ENCODE assay signal across 27 cellular contexts in genomic region chr18:36155960-36156757, GRCh38. TPM values are rescaled to one million over a fixed set of nuclear protein-coding genes. Genes with fewer than 3 reads are reported as not detected.
DNase-seq lines count a peak whose midpoint lies in the region; ATAC-seq and TF ChIP-seq lines count a peak whose summit lies in the region.
"Had no signal": no experiment of that assay in that cellular context is flagged by ENCODE, and none has a peak within 500 bp of the region (broad histone marks: within the 10 kb centered on the region; RNA-seq: fewer than 3 reads in every experiment).

No MANE protein-coding gene starts in this region.

- no peak for TF ChIP-seq EP300 in ovary (IDR thresholded peaks at IDR 0.05)

- no peaks in the 10 kb centered on the region for H3K9me3 ChIP-seq in ovary
- H3K9me3 ChIP-seq: BLaER1, lower lobe of right lung, mucosa of descending colon, transverse colon had no signal

- no peak overlapping the region for H2AFZ ChIP-seq in ACC112 (ENCODE audit: low read length, unreplicated experiment)
- H2AFZ ChIP-seq: parathyroid adenoma had no signal

- peak overlapping the region; percentile 66 for H3K4me3 Mint-ChIP-seq in HFFc6
- no peak overlapping the region for H3K4me3 Mint-ChIP-seq in dendritic cell treated with granulocyte-macrophage colony-stimulating factor and Interleukin-4, amounts not matched to agents 40 ng/mL and 50 ng/mL, for 4 days
- H3K4me3 Mint-ChIP-seq: activated CD8-positive, alpha-beta memory T cell treated with anti-CD3 and anti-CD28 coated beads, Interleukin-2, amount 10 ng/mL, durations not matched to agents 7 days and 5 days; activated naive CD8-positive, alpha-beta T cell; nephron; WTC11 had no signal

- no peaks in the 10 kb centered on the region for H3K9me3 Mint-ChIP-seq in HFFc6
- no peaks in the 10 kb centered on the region for H3K9me3 Mint-ChIP-seq in dendritic cell treated with granulocyte-macrophage colony-stimulating factor and Interleukin-4, amounts not matched to agents 40 ng/mL and 50 ng/mL, for 4 days
- H3K9me3 Mint-ChIP-seq: activated T-helper 2 cell treated with anti-CD3 and anti-CD28 coated beads, Interferon-gamma antibody, Interleukin-2, Interleukin-4, amounts not matched to agents 10 μg/mL and 5 μg/mL and 100 μg/mL, durations not matched to agents 14 hours and 24 hours and 36 hours; nephron; WTC11 had no signal

- 93 to 94% (median 93%) methylated on average over 7 of the region's 7 CpGs for WGBS in ovary, 3 donors

- peaks cover 78% of the 10 kb centered on the region for H3K4me1 Mint-ChIP-seq in HFFc6 (ENCODE audit: low read depth)
- H3K4me1 Mint-ChIP-seq in dendritic cell treated with granulocyte-macrophage colony-stimulating factor and Interleukin-4, amounts not matched to agents 40 ng/mL and 50 ng/mL, for 4 days (ENCODE audit: low read depth): peaks cover 32% of the 10 kb centered on the region
- H3K4me1 Mint-ChIP-seq: WTC11 had no signal

- no peak for TF ChIP-seq CTCF in HFFc6 (IDR thresholded peaks at IDR 0.05)
- TF ChIP-seq CTCF in ovary (IDR thresholded peaks at IDR 0.05): no peak

- no peaks in the 10 kb centered on the region for H3K27me3 ChIP-seq in ACC112 (ENCODE audit: insufficient read depth, low read length)
- no peaks in the 10 kb centered on the region for H3K27me3 ChIP-seq in ovary
- H3K27me3 ChIP-seq: BLaER1, transverse colon had no signal

- H3K4me3 ChIP-seq in ACC112 (ENCODE audit: low read depth, low read length) (no peak overlapping the region), ovary (no peak overlapping the region)
- H3K4me3 ChIP-seq: BLaER1, lower lobe of right lung, mucosa of descending colon, transverse colon had no signal

- intact Hi-C loops in dendritic cell treated with granulocyte-macrophage colony-stimulating factor and Interleukin-4, amounts not matched to agents 40 ng/mL and 50 ng/mL, for 4 days (cut with micrococcal nuclease): no loop called here
- intact Hi-C loops in ovary (cut with DNase I): no loop called here

- H3K4me1 ChIP-seq in ACC112 (ENCODE audit: control insufficient read depth, insufficient read depth, low read length, unreplicated experiment) (peaks cover 16% of the 10 kb centered on the region), ovary (ENCODE audit: insufficient read depth) (peaks cover 5% of the 10 kb centered on the region)
- H3K4me1 ChIP-seq: BLaER1, lower lobe of right lung, parathyroid adenoma, transverse colon had no signal

- H3K27ac Mint-ChIP-seq in HFFc6: peak overlapping the region; percentile 99
- H3K27ac Mint-ChIP-seq in dendritic cell treated with granulocyte-macrophage colony-stimulating factor and Interleukin-4, amounts not matched to agents 40 ng/mL and 50 ng/mL, for 4 days: peak overlapping the region; percentile 84
- H3K27ac Mint-ChIP-seq: activated CD8-positive, alpha-beta memory T cell treated with anti-CD3 and anti-CD28 coated beads, Interleukin-2, amount 10 ng/mL, durations not matched to agents 7 days and 5 days; activated naive CD8-positive, alpha-beta T cell; activated T-helper 2 cell treated with anti-CD3 and anti-CD28 coated beads, Interferon-gamma antibody, Interleukin-2, Interleukin-4, amounts not matched to agents 10 μg/mL and 5 μg/mL and 100 μg/mL, durations not matched to agents 14 hours and 24 hours and 36 hours; nephron; WTC11 had no signal

- peak overlapping the region; percentile 80; the same call in 1 of the 2 replicates for H3K27ac ChIP-seq in ACC112 (ENCODE audit: low read depth, low read length)
- H3K27ac ChIP-seq in ovary: no peak overlapping the region
- H3K27ac ChIP-seq: BLaER1, KMS-11, lower lobe of right lung, parathyroid adenoma, transverse colon had no signal

- no peak for TF ChIP-seq POLR2A in ovary (IDR thresholded peaks at IDR 0.05)

- peaks cover 54% of the 10 kb centered on the region for H3K36me3 Mint-ChIP-seq in HFFc6 (ENCODE audit: low read depth)
- peaks cover 87% of the 10 kb centered on the region for H3K36me3 Mint-ChIP-seq in dendritic cell treated with granulocyte-macrophage colony-stimulating factor and Interleukin-4, amounts not matched to agents 40 ng/mL and 50 ng/mL, for 4 days (ENCODE audit: low read depth)

- peaks cover 40% of the 10 kb centered on the region for H3K36me3 ChIP-seq in ACC112 (ENCODE audit: insufficient read depth, low read length)
- no peaks in the 10 kb centered on the region for H3K36me3 ChIP-seq in ovary

- ATAC-seq in left lobe of liver (peak; percentile 53), HG03135 (IDR thresholded peaks at IDR 0.05; ENCODE audit: unreplicated experiment) (no peak), HG02763 (IDR thresholded peaks at IDR 0.05; ENCODE audit: unreplicated experiment) (no peak)
- ATAC-seq: activated CD8-positive, alpha-beta memory T cell treated with anti-CD3 and anti-CD28 coated beads, Interleukin-2, amount 10 ng/mL, durations not matched to agents 7 days and 5 days; esophagus mucosa; lower lobe of right lung; mucosa of descending colon; sciatic nerve; WTC11 had no signal

- DNase-seq in HFFc6 (peak; percentile 72), left lobe of liver (ENCODE audit: low spot score) (no peak), ovary (no peak), NCI-H510A treated with DMSO at 0.1 percent for 48 hours (lab: John Stamatoyannopoulos, UW) (no peak)
- DNase-seq: activated CD4-positive, alpha-beta T cell treated with anti-CD3 and anti-CD28 coated beads, Interleukin-2, amount 50 U/mL, for 1 hour; activated CD8-positive, alpha-beta memory T cell treated with anti-CD3 and anti-CD28 coated beads, Interleukin-2, amount 10 ng/mL, durations not matched to agents 7 days and 5 days; effector CD4-positive, alpha-beta T cell; lower lobe of right lung; mucosa of descending colon; NCI-H146; NCI-H446 treated with DMSO at 0.1 percent for 48 hours; OCI-M1; T-helper 9 cell; transverse colon had no signal

- H3K27me3 Mint-ChIP-seq in HFFc6 (ENCODE audit: insufficient read depth): peaks cover 1% of the 10 kb centered on the region
- no peaks in the 10 kb centered on the region for H3K27me3 Mint-ChIP-seq in dendritic cell treated with granulocyte-macrophage colony-stimulating factor and Interleukin-4, amounts not matched to agents 40 ng/mL and 50 ng/mL, for 4 days
- H3K27me3 Mint-ChIP-seq: activated CD8-positive, alpha-beta memory T cell treated with anti-CD3 and anti-CD28 coated beads, Interleukin-2, amount 10 ng/mL, durations not matched to agents 7 days and 5 days; activated naive CD8-positive, alpha-beta T cell had no signal

- no peaks in the 10 kb centered on the region for H3K79me2 ChIP-seq in ACC112 (ENCODE audit: control insufficient read depth, insufficient read depth, low read length, unreplicated experiment)

RNA-seq across cellular contexts. Expression of gene ELP2, which starts 26.5 kb away (rescaled TPM):
- 10 to 100 TPM; 76.2 to 99.7 (median 82.3) TPM for total RNA-seq in HFFc6 (2021; fragmentation: NEBNext Ultra II Directional; extraction: Animal tissue kit (Norgen Biotek cat#: 25700))
- total RNA-seq in left lobe of liver (52.1 TPM), ovary (100 to 1,000 TPM in 6 of 7 donors, 10 to 100 TPM in 1; 63.6 to 144 (median 111) TPM)
- 10 to 100 TPM; 70.9 to 91.7 TPM for polyA plus RNA-seq in ovary

RNA-seq across cellular contexts. Expression of gene SLC39A6, which starts 27.0 kb away (rescaled TPM):
- 10 to 100 TPM; 62.4 to 76.4 (median 71.1) TPM for total RNA-seq in HFFc6 (2021; fragmentation: NEBNext Ultra II Directional; extraction: Animal tissue kit (Norgen Biotek cat#: 25700))
- 6.6 TPM for total RNA-seq in left lobe of liver
- total RNA-seq in ovary: 10 to 100 TPM; 51.4 to 96.5 (median 57.2) TPM
- 10 to 100 TPM; 39.7 to 44.9 TPM for polyA plus RNA-seq in ovary

RNA-seq across cellular contexts. Expression of gene MOCOS, which starts 31.1 kb away (rescaled TPM):
- 1 to 10 TPM; 1.7 to 3.0 (median 2.5) TPM for total RNA-seq in HFFc6 (2021; fragmentation: NEBNext Ultra II Directional; extraction: Animal tissue kit (Norgen Biotek cat#: 25700))
- 27.4 TPM for total RNA-seq in left lobe of liver
- 10 to 100 TPM in 4 of 7 donors, 1 to 10 TPM in 3; 5.4 to 35.5 (median 12.6) TPM for total RNA-seq in ovary
- 1 to 10 TPM; 6.8 to 7.7 TPM for polyA plus RNA-seq in ovary
